Comparison of ENCODE assay signal across 8 cellular contexts in the genomic region with DNA sequence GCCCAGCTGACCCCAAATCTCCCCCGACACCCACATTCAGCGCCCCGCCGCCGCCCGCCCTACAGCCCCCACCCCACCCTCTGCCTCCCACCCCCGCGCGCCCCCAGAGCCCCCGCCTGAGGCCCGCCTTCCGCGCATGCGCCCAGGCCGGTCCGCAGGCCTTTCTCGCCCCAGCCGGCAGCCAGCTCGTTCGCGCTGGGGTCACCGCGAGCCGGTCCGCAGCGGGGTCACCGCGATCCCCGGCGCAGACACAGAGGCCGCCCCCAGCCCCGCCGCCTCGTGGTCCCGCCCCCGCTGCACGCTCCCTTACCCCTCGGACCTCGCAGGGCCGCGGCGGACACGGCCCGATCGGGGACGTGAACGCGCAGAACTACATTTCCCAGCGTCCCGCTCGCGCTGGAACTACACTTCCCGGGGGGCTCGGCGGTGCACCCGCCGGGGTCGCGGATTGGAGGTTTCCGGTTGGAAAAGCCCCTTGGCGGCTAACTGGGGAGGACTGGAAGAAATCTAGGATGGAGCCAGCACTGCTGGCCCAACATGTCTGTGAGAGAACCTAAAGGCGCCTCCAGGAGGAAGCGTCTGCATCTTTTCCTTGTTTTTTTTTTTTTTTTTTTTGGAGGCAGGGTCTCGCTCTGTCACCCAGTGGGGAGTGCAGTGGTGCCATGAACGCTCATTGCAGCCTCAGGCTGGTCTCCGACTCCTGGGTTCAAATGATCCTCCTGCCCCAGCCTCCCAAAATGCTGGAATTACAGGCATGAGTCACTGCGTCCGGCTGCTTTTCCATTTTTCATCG. TPM values are rescaled to one million over a fixed set of nuclear protein-coding genes. Genes with fewer than 3 reads are reported as not detected.
A peak's percentile ranks its signal among the peaks of the same experiment; 100 is the strongest.
DNase-seq lines count a peak whose midpoint lies in the region; ATAC-seq and TF ChIP-seq lines count a peak whose summit lies in the region.

A gene (minus strand): TSS at position 374 of the 793 bp plus-strand sequence. CDS start 10,671 bp downstream, outside the sequence.

- peak; percentile 95 for ATAC-seq in GM21529 (IDR thresholded peaks at IDR 0.05; ENCODE audit: unreplicated experiment)
- peak; percentile 90 for ATAC-seq in stimulated activated naive CD8-positive, alpha-beta T cell treated with anti-CD3 and anti-CD28 coated beads, Interleukin-15, amount 100 ng/mL, for 72 hours

- peak within 1 kb of the TSS; percentile 93 to 99 (median 96) for H3K4me3 Mint-ChIP-seq in IgD-negative memory B cell
- peak within 1 kb of the TSS; percentile 95 for H3K4me3 Mint-ChIP-seq in neural crest cell
- peak within 1 kb of the TSS; percentile 91 to 92 for H3K4me3 Mint-ChIP-seq in stimulated activated naive CD8-positive, alpha-beta T cell treated with anti-CD3 and anti-CD28 coated beads, Interleukin-15, amount 100 ng/mL, for 72 hours

- H3K9me3 Mint-ChIP-seq in IgD-negative memory B cell (peaks cover 0 to 3% (median 2%) of the 10 kb centered on the region in 3 donors), neural crest cell (peaks cover 17% of the 10 kb centered on the region)
- H3K9me3 Mint-ChIP-seq in stimulated activated naive CD8-positive, alpha-beta T cell treated with anti-CD3 and anti-CD28 coated beads, Interleukin-15, amount 100 ng/mL, for 72 hours: peaks cover 6 to 21% of the 10 kb centered on the region in 2 donors

- H3K27me3 Mint-ChIP-seq in IgD-negative memory B cell (no peaks in the 10 kb centered on the region), neural crest cell (ENCODE audit: low read depth) (peaks cover 3% of the 10 kb centered on the region)
- no peaks in the 10 kb centered on the region for H3K27me3 Mint-ChIP-seq in stimulated activated naive CD8-positive, alpha-beta T cell treated with anti-CD3 and anti-CD28 coated beads, Interleukin-15, amount 100 ng/mL, for 72 hours

- H3K36me3 Mint-ChIP-seq in IgD-negative memory B cell (peaks cover 4% of the 10 kb centered on the region), neural crest cell (ENCODE audit: low read depth) (peaks cover 40% of the 10 kb centered on the region)

- TF ChIP-seq CTCF in foreskin fibroblast (IDR thresholded peaks at IDR 0.05; ENCODE audit: low read depth, low read length): no peak
- peak; percentile 15 for TF ChIP-seq CTCF in neural crest cell (conservative IDR thresholded peaks at IDR 0.05)

- H3K4me1 Mint-ChIP-seq in IgD-negative memory B cell: peaks cover 16 to 23% (median 23%) of the 10 kb centered on the region in 3 donors
- H3K4me1 Mint-ChIP-seq in neural crest cell: peaks cover 25% of the 10 kb centered on the region
- peaks cover 34% of the 10 kb centered on the region for H3K4me1 Mint-ChIP-seq in stimulated activated naive CD8-positive, alpha-beta T cell treated with anti-CD3 and anti-CD28 coated beads, Interleukin-15, amount 100 ng/mL, for 72 hours

- H3K4me3 ChIP-seq in foreskin fibroblast (ENCODE audit: low read depth in 1 of 2, low read length in 2 of 2): peak within 1 kb of the TSS; percentile 82 to 95

- DNase-seq in DMS53 treated with DMSO at 0.1 percent for 48 hours (lab: John Stamatoyannopoulos, UW; ENCODE audit: unreplicated experiment) (peak; percentile 64), RPMI7951 (ENCODE audit: low read depth) (peak; percentile 86), activated gamma-delta T cell treated with Interleukin-2 at 50 U/mL for 16 hours (peak; percentile 81), foreskin fibroblast (peak; percentile 78 to 94), neural crest cell (ENCODE audit: low read depth, low spot score) (peak; percentile 80)
- DNase-seq in stimulated activated naive CD8-positive, alpha-beta T cell treated with anti-CD3 and anti-CD28 coated beads, Interleukin-15, amount 100 ng/mL, for 72 hours: peak; percentile 87 to 88

- H3K27ac Mint-ChIP-seq in IgD-negative memory B cell (peak within 1 kb of the TSS; percentile 74 to 97 (median 95)), neural crest cell (ENCODE audit: unreplicated experiment) (peak within 1 kb of the TSS; percentile 98)
- H3K27ac Mint-ChIP-seq in stimulated activated naive CD8-positive, alpha-beta T cell treated with anti-CD3 and anti-CD28 coated beads, Interleukin-15, amount 100 ng/mL, for 72 hours: peak within 1 kb of the TSS; percentile 98

RNA-seq across cellular contexts. Expression of the gene that starts here (rescaled TPM):
- polyA plus RNA-seq in IgD-negative memory B cell: 3.6 TPM
- total RNA-seq in RPMI7951 (2014; rRNA removed; shearing (Covaris generic)): 3.0 and 3.5 TPM in 2 replicates
- 19.6 and 22.3 TPM in 2 replicates for total RNA-seq in neural crest cell

Comparison
In these comparisons a context has a peak if more than half of its experiments do, and no peak if none do; other contexts are left out.
1. Peak in every context shown above with its lines: DNase-seq, ATAC-seq and H3K4me3 ChIP-seq.